In genomic region chr15:52101542-52102340, GRCh38 we compare ENCODE assay signal across 1 cellular context.
TF ChIP-seq lines count a peak whose summit lies in the region.

No MANE protein-coding gene starts in this region.

TF ChIP-seq in K562, 482 proteins besides CTCF, POLR2A, EP300 and RAD21 (continued from another document):
- TF ChIP-seq ZNF518B (CRISPR knock-in tag; IDR thresholded peaks at IDR 0.05) = no peak
- peak; percentile 46 for TF ChIP-seq ZNF316 (IDR thresholded peaks at IDR 0.05)
- TF ChIP-seq CBFA2T3 (IDR thresholded peaks at IDR 0.05) = no peak
- TF ChIP-seq CHD4 (IDR thresholded peaks at IDR 0.05; ENCODE audit: insufficient read depth, insufficient replicate concordance, low read depth, low read length, poor library complexity, severe bottlenecking) = no peak
- no peak for TF ChIP-seq NR4A1 (CRISPR knock-in tag; IDR thresholded peaks at IDR 0.05)
- TF ChIP-seq NR4A1 (tag; IDR thresholded peaks at IDR 0.05) = no peak
- no peak for TF ChIP-seq ID3 (CRISPR knock-in tag; IDR thresholded peaks at IDR 0.05)
- no peak for TF ChIP-seq ID3 (tag; IDR thresholded peaks at IDR 0.05)
- TF ChIP-seq ZC3H4 (CRISPR knock-in tag; IDR thresholded peaks at IDR 0.05; ENCODE audit: borderline replicate concordance) = no peak
- no peak for TF ChIP-seq ZBTB33 (CRISPR knock-in tag; IDR thresholded peaks at IDR 0.05)
- no peak for TF ChIP-seq TEAD1 (CRISPR knock-in tag; IDR thresholded peaks at IDR 0.05)
- no peak for TF ChIP-seq ZNF717 (CRISPR knock-in tag; IDR thresholded peaks at IDR 0.05)
